ENCODE assay signal across 15 cellular contexts in genomic region chr2:215521031-215521430, GRCh38.
DNase-seq lines count a peak whose midpoint lies in the region; ATAC-seq and TF ChIP-seq lines count a peak whose summit lies in the region.
"Had no signal": no experiment of that assay in that cellular context is flagged by ENCODE, and none has a peak within 500 bp of the region (broad histone marks: within the 10 kb centered on the region; RNA-seq: fewer than 3 reads in every experiment).

No MANE protein-coding gene starts in this region.

- H3K27ac ChIP-seq in right cardiac atrium (ENCODE audit: low read length) (no peak overlapping the region), hepatocyte (peak overlapping the region; percentile 38), smooth muscle cell (ENCODE audit: low read depth) (no peak overlapping the region), thyroid gland (no peak overlapping the region), neuronal stem cell (replicated peaks; ENCODE audit: low read length) (no peak overlapping the region)
- H3K27ac ChIP-seq: A549, C4-2B had no signal

- H2BK5ac ChIP-seq in neuronal stem cell (ENCODE audit: low read length): no peak overlapping the region

- H3K4me2 ChIP-seq in hepatocyte (no peak overlapping the region), smooth muscle cell (no peak overlapping the region), neuronal stem cell (ENCODE audit: insufficient read depth, low read length, poor library complexity, severe bottlenecking) (no peak overlapping the region)
- H3K4me2 ChIP-seq: A549 had no signal

- no peak overlapping the region for H3K4me3 ChIP-seq in right cardiac atrium (ENCODE audit: low read length)
- no peak overlapping the region for H3K4me3 ChIP-seq in hepatocyte
- H3K4me3 ChIP-seq in smooth muscle cell: no peak overlapping the region
- H3K4me3 ChIP-seq in thyroid gland (replicated peaks in 1 of 3): no peak overlapping the region
- no peak overlapping the region for H3K4me3 ChIP-seq in neuronal stem cell (ENCODE audit: low read length in 2 of 2)
- H3K4me3 ChIP-seq: A549, SJCRH30 had no signal

- no peak overlapping the region for H2BK12ac ChIP-seq in neuronal stem cell (ENCODE audit: low read length)

- H2BK120ac ChIP-seq in neuronal stem cell (ENCODE audit: low read depth, low read length): no peak overlapping the region

- no peak overlapping the region for H4K91ac ChIP-seq in neuronal stem cell (ENCODE audit: low read depth, low read length, poor library complexity)

- no peak overlapping the region for H2BK15ac ChIP-seq in neuronal stem cell (ENCODE audit: low read length)

- H3K36me3 ChIP-seq in hepatocyte (replicated peaks; ENCODE audit: insufficient read depth, low read depth) (no peaks in the 10 kb centered on the region), smooth muscle cell (ENCODE audit: low read depth) (no peaks in the 10 kb centered on the region), thyroid gland (no peaks in the 10 kb centered on the region), neuronal stem cell (replicated peaks in 1 of 2; ENCODE audit: control insufficient read depth in 2 of 2, insufficient read depth in 2 of 2, low read length in 2 of 2) (no peaks in the 10 kb centered on the region)
- H3K36me3 ChIP-seq: SJCRH30 had no signal

- ATAC-seq in Right ventricle myocardium inferior: peak; percentile 19
- no peak for ATAC-seq in right cardiac atrium
- ATAC-seq in activated CD8-positive, alpha-beta T cell treated with anti-CD3 and anti-CD28 coated beads for 36 hours: no peak
- ATAC-seq: A549 had no signal

- no peak overlapping the region for H3K4me3 Mint-ChIP-seq in activated CD8-positive, alpha-beta T cell treated with anti-CD3 and anti-CD28 coated beads for 36 hours

- H3K23ac ChIP-seq in neuronal stem cell (ENCODE audit: low read depth, low read length, poor library complexity): no peak overlapping the region

- H3K18ac ChIP-seq in neuronal stem cell (ENCODE audit: low read length): no peak overlapping the region

- H3K36me3 Mint-ChIP-seq in activated CD8-positive, alpha-beta T cell treated with anti-CD3 and anti-CD28 coated beads for 36 hours (ENCODE audit: low read depth): no peaks in the 10 kb centered on the region

- H3K4me1 Mint-ChIP-seq in activated CD8-positive, alpha-beta T cell treated with anti-CD3 and anti-CD28 coated beads for 36 hours (ENCODE audit: low read depth): no peaks in the 10 kb centered on the region

- no peaks in the 10 kb centered on the region for H4K20me1 ChIP-seq in hepatocyte (ENCODE audit: insufficient read depth, poor library complexity, severe bottlenecking)
- no peaks in the 10 kb centered on the region for H4K20me1 ChIP-seq in smooth muscle cell (ENCODE audit: low read depth)

- no peak for TF ChIP-seq POLR2A in thyroid gland (IDR thresholded peaks at IDR 0.05)

- H3K14ac ChIP-seq in neuronal stem cell (ENCODE audit: low read length): no peak overlapping the region

- H3K79me2 ChIP-seq in hepatocyte (no peaks in the 10 kb centered on the region), smooth muscle cell (ENCODE audit: low read depth) (no peaks in the 10 kb centered on the region)

- H3K9me3 Mint-ChIP-seq in activated CD8-positive, alpha-beta T cell treated with anti-CD3 and anti-CD28 coated beads for 36 hours: no peaks in the 10 kb centered on the region

- peaks cover 5% of the 10 kb centered on the region for H3F3A ChIP-seq in smooth muscle cell (ENCODE audit: low read depth)

- H3K9me2 ChIP-seq in hepatocyte (replicated peaks; ENCODE audit: insufficient read depth): no peaks in the 10 kb centered on the region

- CTCF ChIA-PET in activated CD8-positive, alpha-beta T cell treated with anti-CD3 and anti-CD28 coated beads for 36 hours (lab: Charles Lee): interaction anchor here (1.4 kb wide), 1 partner anchor 66 kb away, joined by 4 read pairs; no protein-coding TSS in a partner anchor

- POLR2A ChIA-PET in activated CD8-positive, alpha-beta T cell treated with anti-CD3 and anti-CD28 coated beads for 36 hours (lab: Charles Lee): no interaction called here

- H3K79me1 ChIP-seq in neuronal stem cell (ENCODE audit: low read depth, low read length): no peaks in the 10 kb centered on the region

- DNase-seq in Right ventricle myocardium inferior (ENCODE audit: missing footprints) (no peak), right cardiac atrium (no peak), OCI-M1 (lab: John Stamatoyannopoulos, UW) (peak; percentile 15), hepatocyte (ENCODE audit: low spot score) (no peak), smooth muscle cell (lab: John Stamatoyannopoulos, UW; ENCODE audit: unreplicated experiment) (no peak), thyroid gland (no peak), neuronal stem cell (ENCODE audit: low spot score) (no peak)
- no peak for DNase-seq in activated CD8-positive, alpha-beta T cell treated with anti-CD3 and anti-CD28 coated beads for 36 hours
- DNase-seq: COR-L47, H7, NCI-H2081 treated with DMSO at 0.1 percent for 48 hours, RPMI8226 had no signal

- H3K9me3 ChIP-seq in right cardiac atrium (ENCODE audit: control insufficient read depth, low read length) (no peaks in the 10 kb centered on the region), hepatocyte (ENCODE audit: low read depth) (no peaks in the 10 kb centered on the region), smooth muscle cell (replicated peaks; ENCODE audit: low read depth) (no peaks in the 10 kb centered on the region), thyroid gland (no peaks in the 10 kb centered on the region), neuronal stem cell (replicated peaks in 1 of 2; ENCODE audit: control insufficient read depth in 2 of 2, insufficient read depth in 1 of 2, low read depth in 1 of 2, low read length in 2 of 2) (no peaks in the 10 kb centered on the region)
- H3K9me3 ChIP-seq: A549, SJCRH30 had no signal

- H3K27me3 Mint-ChIP-seq in activated CD8-positive, alpha-beta T cell treated with anti-CD3 and anti-CD28 coated beads for 36 hours: peaks cover 6% of the 10 kb centered on the region

- intact Hi-C loops in Right ventricle myocardium inferior (cut with DNase I): no loop called here
- intact Hi-C loops in right cardiac atrium (cut with DNase I): no loop called here
- intact Hi-C loops in thyroid gland (cut with DNase I): no loop called here
- intact Hi-C loops in activated CD8-positive, alpha-beta T cell treated with anti-CD3 and anti-CD28 coated beads for 36 hours (cut with micrococcal nuclease): no loop called here

- 63% methylated on average over 3 of the region's 3 CpGs for WGBS in right cardiac atrium
- 96% methylated on average over 3 of the region's 3 CpGs for WGBS in hepatocyte (ENCODE audit: low lambda C conversion rate, missing lambda C conversion rate)
- WGBS in smooth muscle cell (ENCODE audit: low lambda C conversion rate): 95% methylated on average over 3 of the region's 3 CpGs
- WGBS in thyroid gland, 2 donors: 82 to 84% methylated on average over 3 of the region's 3 CpGs
- no CpG with 5 or more reads among the region's 3 CpGs for WGBS in neuronal stem cell (ENCODE audit: extremely low coverage in 2 of 2, insufficient read length in 2 of 2, insufficient replicate concordance in 1 of 2), 2 donors

- no peak overlapping the region for H2AFZ ChIP-seq in hepatocyte
- peak overlapping the region; percentile 75 for H2AFZ ChIP-seq in smooth muscle cell (ENCODE audit: low read depth)
- no peak overlapping the region for H2AFZ ChIP-seq in neuronal stem cell (ENCODE audit: low read length)

- H4K8ac ChIP-seq in neuronal stem cell (ENCODE audit: low read depth, low read length): no peak overlapping the region

- no peaks in the 10 kb centered on the region for H3K27me3 ChIP-seq in right cardiac atrium (ENCODE audit: control insufficient read depth, insufficient read depth)
- H3K27me3 ChIP-seq in hepatocyte: no peaks in the 10 kb centered on the region
- H3K27me3 ChIP-seq in smooth muscle cell (ENCODE audit: low read depth): no peaks in the 10 kb centered on the region
- H3K27me3 ChIP-seq in thyroid gland: no peaks in the 10 kb centered on the region
- no peaks in the 10 kb centered on the region for H3K27me3 ChIP-seq in neuronal stem cell (ENCODE audit: control insufficient read depth in 3 of 3, insufficient read depth in 3 of 3, low read depth in 1 of 3, low read length in 3 of 3)
- H3K27me3 ChIP-seq: SJCRH30 had no signal

- no peak overlapping the region for H3K4ac ChIP-seq in neuronal stem cell (ENCODE audit: low read length)

- TF ChIP-seq CTCF in hepatocyte (IDR thresholded peaks at IDR 0.05; ENCODE audit: poor library complexity) (no peak), smooth muscle cell (IDR thresholded peaks at IDR 0.05; ENCODE audit: borderline replicate concordance, insufficient read depth, poor library complexity, severe bottlenecking) (no peak), thyroid gland (IDR thresholded peaks at IDR 0.05) (no peak)
- TF ChIP-seq CTCF in activated CD8-positive, alpha-beta T cell treated with anti-CD3 and anti-CD28 coated beads for 36 hours (IDR thresholded peaks at IDR 0.05): no peak

- H3K9ac ChIP-seq in smooth muscle cell (ENCODE audit: low read depth): no peak overlapping the region
- no peak overlapping the region for H3K9ac ChIP-seq in neuronal stem cell (ENCODE audit: low read depth, low read length, poor library complexity)

- H2AK5ac ChIP-seq in neuronal stem cell (ENCODE audit: low read depth, low read length): no peak overlapping the region

- H3K4me1 ChIP-seq in right cardiac atrium (ENCODE audit: control insufficient read depth, insufficient read depth, low read length): no peaks in the 10 kb centered on the region
- H3K4me1 ChIP-seq in hepatocyte (ENCODE audit: insufficient read depth): peaks cover 5% of the 10 kb centered on the region
- H3K4me1 ChIP-seq in smooth muscle cell (ENCODE audit: low read depth): peaks cover 5% of the 10 kb centered on the region
- no peaks in the 10 kb centered on the region for H3K4me1 ChIP-seq in thyroid gland
- no peaks in the 10 kb centered on the region for H3K4me1 ChIP-seq in neuronal stem cell (ENCODE audit: control insufficient read depth in 2 of 2, insufficient read depth in 1 of 2, low read depth in 1 of 2, low read length in 2 of 2)
- H3K4me1 ChIP-seq: A549 had no signal

- H3K27ac Mint-ChIP-seq in activated CD8-positive, alpha-beta T cell treated with anti-CD3 and anti-CD28 coated beads for 36 hours: no peak overlapping the region
